In the genomic region with DNA sequence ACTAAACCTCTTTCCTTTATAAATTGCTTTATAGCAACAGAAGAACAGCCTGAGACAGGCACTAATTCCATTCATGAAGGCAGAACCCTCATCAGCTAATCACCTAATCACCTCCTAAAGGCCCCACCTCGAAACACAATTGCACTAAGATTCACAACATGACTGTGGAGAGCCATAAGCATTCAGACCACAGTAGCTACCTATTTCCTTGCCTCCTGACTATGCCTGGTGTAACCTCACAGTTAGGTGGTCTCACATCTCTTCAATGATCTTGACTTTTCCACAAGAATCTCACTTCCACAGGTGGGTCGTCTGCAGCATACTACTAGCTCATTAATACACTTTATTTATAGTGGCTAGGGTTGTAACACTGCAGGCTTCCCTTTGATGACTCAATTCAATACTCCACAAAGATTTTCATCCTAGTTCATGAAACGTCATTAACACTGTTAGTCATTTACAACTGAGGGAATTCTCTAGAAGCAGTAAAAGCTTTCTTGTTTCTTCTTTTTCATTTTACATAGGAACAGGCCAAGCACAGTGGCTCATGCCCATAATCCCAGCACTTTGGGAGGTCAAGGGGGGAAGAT, we compare ENCODE assay signal across 10 cellular contexts. TPM values are rescaled to one million over a fixed set of nuclear protein-coding genes. Genes with fewer than 3 reads are reported as not detected.
A peak's percentile ranks its signal among the peaks of the same experiment; 100 is the strongest.
DNase-seq lines count a peak whose midpoint lies in the region; ATAC-seq lines count a peak whose summit lies in the region.
"Had no signal": no experiment of that assay in that cellular context is flagged by ENCODE, and none has a peak within 500 bp of the region (broad histone marks: within the 10 kb centered on the region; RNA-seq: fewer than 3 reads in every experiment).

No MANE protein-coding gene starts in this region.

- peak; percentile 75 to 77 for ATAC-seq in activated T-cell treated with anti-CD3 and anti-CD28 coated beads, Interleukin-2, amount 50 U/mL, for 72 hours (replicated peaks in 1 of 2)
- peak; percentile 60 for ATAC-seq in HG03039 (IDR thresholded peaks at IDR 0.05; ENCODE audit: unreplicated experiment)
- peak; percentile 67 for ATAC-seq in stimulated activated naive CD8-positive, alpha-beta T cell treated with anti-CD3 and anti-CD28 coated beads, Interleukin-15, Interleukin-2, amounts not matched to agents 100 U/mL and 50 U/mL, for 24 hours

- peaks cover 93% of the 10 kb centered on the region for H3K4me1 Mint-ChIP-seq in activated T-cell treated with anti-CD3 and anti-CD28 coated beads, Interleukin-2, amount 50 U/mL, for 72 hours (ENCODE audit: low read depth)
- peaks cover 72% of the 10 kb centered on the region for H3K4me1 Mint-ChIP-seq in activated naive CD8-positive, alpha-beta T cell (ENCODE audit: low read depth)

- H3K9me3 Mint-ChIP-seq in activated T-cell treated with anti-CD3 and anti-CD28 coated beads, Interleukin-2, amount 50 U/mL, for 72 hours = no peaks in the 10 kb centered on the region
- H3K9me3 Mint-ChIP-seq in activated naive CD8-positive, alpha-beta T cell (ENCODE audit: low read depth) = no peaks in the 10 kb centered on the region

- peak overlapping the region; percentile 45 for H3K27ac Mint-ChIP-seq in activated T-cell treated with anti-CD3 and anti-CD28 coated beads, Interleukin-2, amount 50 U/mL, for 72 hours
- H3K27ac Mint-ChIP-seq in activated naive CD8-positive, alpha-beta T cell = peak overlapping the region; percentile 82

- peaks cover 1 to 13% of the 10 kb centered on the region in 2 donors for H3K36me3 Mint-ChIP-seq in activated T-cell treated with anti-CD3 and anti-CD28 coated beads, Interleukin-2, amount 50 U/mL, for 72 hours (ENCODE audit: insufficient read depth in 2 of 2)
- peaks cover 14% of the 10 kb centered on the region for H3K36me3 Mint-ChIP-seq in activated naive CD8-positive, alpha-beta T cell

- no peaks in the 10 kb centered on the region for H3K27me3 Mint-ChIP-seq in activated T-cell treated with anti-CD3 and anti-CD28 coated beads, Interleukin-2, amount 50 U/mL, for 72 hours (ENCODE audit: low read depth)
- no peaks in the 10 kb centered on the region for H3K27me3 Mint-ChIP-seq in activated naive CD8-positive, alpha-beta T cell

- DNase-seq in activated T-cell treated with anti-CD3 and anti-CD28 coated beads, Interleukin-2, amount 50 U/mL, for 72 hours = no peak
- DNase-seq in activated T-cell treated with anti-CD3 and anti-CD28 coated beads, Interleukin-2, amount 50 U/mL, for 48 hours = no peak
- DNase-seq in stimulated activated naive CD8-positive, alpha-beta T cell treated with anti-CD3 and anti-CD28 coated beads, Interleukin-15, Interleukin-2, amounts not matched to agents 100 U/mL and 50 U/mL, for 24 hours = no peak
- DNase-seq in NCI-H226 (no peak), NCI-H69 (lab: John Stamatoyannopoulos, UW) (no peak), AML-193 (lab: John Stamatoyannopoulos, UW) (no peak)
- DNase-seq: NCI-H524; stimulated activated CD4-positive, alpha-beta T cell treated with anti-CD3 and anti-CD28 coated beads, Interleukin-4, amount 100 ng/mL, for 24 hours had no signal

- peak overlapping the region; percentile 53 to 54 for H3K4me3 Mint-ChIP-seq in activated T-cell treated with anti-CD3 and anti-CD28 coated beads, Interleukin-2, amount 50 U/mL, for 72 hours
- peak overlapping the region; percentile 44 for H3K4me3 Mint-ChIP-seq in activated naive CD8-positive, alpha-beta T cell

RNA-seq across cellular contexts. Expression of a gene that starts 27.1 kb away (rescaled TPM):
- 100 to 1,000 TPM; 175 to 207 TPM for total RNA-seq in activated T-cell treated with anti-CD3 and anti-CD28 coated beads, Interleukin-2, amount 50 U/mL, for 72 hours
